Comparison of ENCODE assay signal across 8 cellular contexts in genomic region chr5:16936150-16937022, GRCh38. TPM values are rescaled to one million over a fixed set of nuclear protein-coding genes. Genes with fewer than 3 reads are reported as not detected.
A peak's percentile ranks its signal among the peaks of the same experiment; 100 is the strongest.
DNase-seq lines count a peak whose midpoint lies in the region; ATAC-seq and TF ChIP-seq lines count a peak whose summit lies in the region.

MYO10 (minus strand) TSS chr5:16936288; CDS start chr5:16935808, 480 bp downstream.

- H3K27me3 Mint-ChIP-seq in GM23338 (ENCODE audit: insufficient read depth, low read depth, poor library complexity), result peaks cover 35% of the 10 kb centered on the region

- H3F3A ChIP-seq in GM23338 (replicated peaks; ENCODE audit: low read depth), result no peaks in the 10 kb centered on the region

- H3K4me2 ChIP-seq in GM23338, result peak within 1 kb of the TSS; percentile 84

- peak within 1 kb of the TSS; percentile 90 for H3K4me3 Mint-ChIP-seq in GM23338

- peaks cover 37% of the 10 kb centered on the region for H3K79me2 ChIP-seq in GM23338 (replicated peaks; ENCODE audit: insufficient read depth)

- H3K36me3 ChIP-seq in GM23338 (ENCODE audit: insufficient read depth) (no peaks in the 10 kb centered on the region; the same call in 1 of the 2 replicates), brain microvascular endothelial cell (replicated peaks) (peaks cover 3% of the 10 kb centered on the region)

- no peaks in the 10 kb centered on the region for H3K36me3 Mint-ChIP-seq in GM23338 (ENCODE audit: low read depth)

- DNase-seq in DMS53 treated with DMSO at 0.1 percent for 48 hours (lab: John Stamatoyannopoulos, UW; ENCODE audit: unreplicated experiment) (peak; percentile 75), GM23338 (ENCODE audit: low spot score) (peak; percentile 81), MV-4-11 (lab: John Stamatoyannopoulos, UW) (peak; percentile 79), T-helper 9 cell (peak; percentile 8), brain microvascular endothelial cell (peak; percentile 68), retinal pigment epithelial cell (ENCODE audit: low read depth) (no peak)

- peaks cover 50% of the 10 kb centered on the region for H3K27me3 ChIP-seq in GM23338 (ENCODE audit: insufficient read depth)
- no peaks in the 10 kb centered on the region for H3K27me3 ChIP-seq in brain microvascular endothelial cell (replicated peaks)

- peak within 1 kb of the TSS; percentile 93 for H2AFZ ChIP-seq in GM23338

- TF ChIP-seq CTCF in GM23338 (conservative IDR thresholded peaks at IDR 0.05; ENCODE audit: low read depth in 2 of 2), result no peak
- TF ChIP-seq CTCF in brain microvascular endothelial cell (IDR thresholded peaks at IDR 0.05; ENCODE audit: low read depth, low read length, missing control alignments), result no peak
- TF ChIP-seq CTCF in retinal pigment epithelial cell (conservative IDR thresholded peaks at IDR 0.05; ENCODE audit: low read depth, low read length), result no peak

- in situ Hi-C loops in brain microvascular endothelial cell (cut with HindIII; ENCODE audit: low pct_ligation_motif_present, low sequenced_read_pairs), result loop anchor here (25.0 kb wide), 1 partner anchor 251 kb away; no protein-coding TSS in a partner anchor

- peaks cover 34% of the 10 kb centered on the region for H3K4me1 ChIP-seq in GM23338 (ENCODE audit: insufficient read depth)

- H3K27ac Mint-ChIP-seq in GM23338, result peak within 1 kb of the TSS; percentile 24; the same call in 1 of the 2 replicates

- H3K4me1 Mint-ChIP-seq in GM23338, result peaks cover 43% of the 10 kb centered on the region

- no peaks in the 10 kb centered on the region for H3K9me3 Mint-ChIP-seq in GM23338

- peak within 1 kb of the TSS; percentile 88 for H3K4me3 ChIP-seq in GM23338
- peak within 1 kb of the TSS; percentile 94 for H3K4me3 ChIP-seq in brain microvascular endothelial cell (ENCODE audit: low read depth, low read length)
- peak within 1 kb of the TSS; percentile 84 for H3K4me3 ChIP-seq in iPS-11a (ENCODE audit: low read depth, low read length)
- H3K4me3 ChIP-seq in retinal pigment epithelial cell (ENCODE audit: low read length), result peak within 1 kb of the TSS; percentile 90

- ATAC-seq in GM23338, result peak; percentile 77
- ATAC-seq in GM19324 (IDR thresholded peaks at IDR 0.05; ENCODE audit: low FRiP score, unreplicated experiment), result no peak

- H3K9me2 ChIP-seq in GM23338 (ENCODE audit: insufficient read depth), result no peaks in the 10 kb centered on the region

- H4K20me1 ChIP-seq in GM23338 (replicated peaks; ENCODE audit: insufficient read depth), result peaks cover 18% of the 10 kb centered on the region

- no peak within 1 kb of the TSS for H3K27ac ChIP-seq in GM23338 (ENCODE audit: low read depth)
- peak within 1 kb of the TSS; percentile 97 for H3K27ac ChIP-seq in brain microvascular endothelial cell

TF ChIP-seq in GM23338, 12 proteins besides CTCF, POLR2A, EP300 and RAD21:
- TF ChIP-seq EZH2phosphoT487 (IDR thresholded peaks at IDR 0.05; ENCODE audit: unreplicated experiment), result no peak
- no peak for TF ChIP-seq JUNB (IDR thresholded peaks at IDR 0.05; ENCODE audit: unreplicated experiment)
- no peak for TF ChIP-seq EZH2 (IDR thresholded peaks at IDR 0.05; ENCODE audit: low read depth, unreplicated experiment)
- no peak for TF ChIP-seq CREB1 (CRISPR knock-in tag; IDR thresholded peaks at IDR 0.05; ENCODE audit: low read depth)
- peak; percentile 77 for TF ChIP-seq POLR2AphosphoS5 (IDR thresholded peaks at IDR 0.05; ENCODE audit: low read depth)
- no peak for TF ChIP-seq ZNF462 (CRISPR knock-in tag; IDR thresholded peaks at IDR 0.05)

RNA-seq across cellular contexts. Expression of gene MYO10, which starts in this region (rescaled TPM):
- total RNA-seq in GM23338 (2014; rRNA removed; shearing (Covaris generic)), result 114 and 119 TPM in 2 replicates
- 276 TPM in 2 replicates for polyA plus RNA-seq in GM23338 (2016; fragmentation: Nextera tagmentation; extraction: Ambion mirVana)
